26 cellular contexts compared by ENCODE assay signal in genomic region chr4:25991296-25991695, GRCh38.
DNase-seq lines count a peak whose midpoint lies in the region; ATAC-seq and TF ChIP-seq lines count a peak whose summit lies in the region.
"Had no signal": no experiment of that assay in that cellular context is flagged by ENCODE, and none has a peak within 500 bp of the region (broad histone marks: within the 10 kb centered on the region; RNA-seq: fewer than 3 reads in every experiment).

No MANE protein-coding gene starts in this region.

- no peak overlapping the region for H2BK12ac ChIP-seq in neuronal stem cell (ENCODE audit: low read length)

- H2BK120ac ChIP-seq in neuronal stem cell (ENCODE audit: low read depth, low read length), result no peak overlapping the region

- TF ChIP-seq CTCF in brain (conservative IDR thresholded peaks at IDR 0.05) (no peak), thyroid gland (IDR thresholded peaks at IDR 0.05) (no peak)

- H3K9me3 ChIP-seq in neuronal stem cell (replicated peaks in 1 of 2; ENCODE audit: control insufficient read depth in 2 of 2, insufficient read depth in 1 of 2, low read depth in 1 of 2, low read length in 2 of 2) (no peaks in the 10 kb centered on the region), thyroid gland (no peaks in the 10 kb centered on the region)
- H3K9me3 ChIP-seq: BE2C, MG63, SJCRH30 had no signal

- H3K36me3 ChIP-seq in neuronal stem cell (replicated peaks in 1 of 2; ENCODE audit: control insufficient read depth in 2 of 2, insufficient read depth in 2 of 2, low read length in 2 of 2) (no peaks in the 10 kb centered on the region), thyroid gland (no peaks in the 10 kb centered on the region)
- H3K36me3 ChIP-seq: BE2C, MG63, SJCRH30 had no signal

- H3K27me3 Mint-ChIP-seq in activated CD8-positive, alpha-beta memory T cell treated with anti-CD3 and anti-CD28 coated beads, Interleukin-2, amount 10 ng/mL, durations not matched to agents 7 days and 5 days, result peaks cover 2% of the 10 kb centered on the region
- H3K27me3 Mint-ChIP-seq in brain, result peaks cover 5% of the 10 kb centered on the region

- no peak overlapping the region for H4K91ac ChIP-seq in neuronal stem cell (ENCODE audit: low read depth, low read length, poor library complexity)

- peaks cover 18% of the 10 kb centered on the region for H3K4me1 Mint-ChIP-seq in activated CD8-positive, alpha-beta memory T cell treated with anti-CD3 and anti-CD28 coated beads, Interleukin-2, amount 10 ng/mL, durations not matched to agents 7 days and 5 days
- peaks cover 61% of the 10 kb centered on the region for H3K4me1 Mint-ChIP-seq in brain

- H3K4me2 ChIP-seq in neuronal stem cell (ENCODE audit: insufficient read depth, low read length, poor library complexity, severe bottlenecking), result no peak overlapping the region

- H3K79me1 ChIP-seq in neuronal stem cell (ENCODE audit: low read depth, low read length), result no peaks in the 10 kb centered on the region

- no peak for ATAC-seq in activated CD8-positive, alpha-beta memory T cell treated with anti-CD3 and anti-CD28 coated beads, Interleukin-2, amount 10 ng/mL, durations not matched to agents 7 days and 5 days
- no peak for ATAC-seq in HG02763 (IDR thresholded peaks at IDR 0.05; ENCODE audit: unreplicated experiment)
- ATAC-seq: PC-3 had no signal

- H3K9me3 Mint-ChIP-seq in activated CD8-positive, alpha-beta memory T cell treated with anti-CD3 and anti-CD28 coated beads, Interleukin-2, amount 10 ng/mL, durations not matched to agents 7 days and 5 days (ENCODE audit: low read depth), result no peaks in the 10 kb centered on the region
- peaks cover 0 to 12% (median 8%) of the 10 kb centered on the region in 5 experiments for H3K9me3 Mint-ChIP-seq in brain
- H3K9me3 Mint-ChIP-seq: CD8-positive, alpha-beta memory T cell had no signal

- H3K4me1 ChIP-seq in neuronal stem cell (ENCODE audit: control insufficient read depth in 2 of 2, insufficient read depth in 1 of 2, low read depth in 1 of 2, low read length in 2 of 2) (peaks cover 0 to 7% of the 10 kb centered on the region in 2 donors), thyroid gland (peaks cover 0 to 5% of the 10 kb centered on the region in 2 donors)
- H3K4me1 ChIP-seq: BE2C had no signal

- H3K4me3 ChIP-seq in neuronal stem cell (ENCODE audit: low read length in 2 of 2) (no peak overlapping the region), thyroid gland (replicated peaks in 1 of 3) (no peak overlapping the region)
- H3K4me3 ChIP-seq: MG63, SJCRH30 had no signal

- no peak overlapping the region for H3K14ac ChIP-seq in neuronal stem cell (ENCODE audit: low read length)

- no peak overlapping the region for H3K27ac Mint-ChIP-seq in activated CD8-positive, alpha-beta memory T cell treated with anti-CD3 and anti-CD28 coated beads, Interleukin-2, amount 10 ng/mL, durations not matched to agents 7 days and 5 days
- peak overlapping the region in 4 of 5 experiments; percentile 5 to 84 (median 50) for H3K27ac Mint-ChIP-seq in brain
- H3K27ac Mint-ChIP-seq: CD8-positive, alpha-beta memory T cell had no signal

- no peak overlapping the region for H3K23ac ChIP-seq in neuronal stem cell (ENCODE audit: low read depth, low read length, poor library complexity)

- H2BK15ac ChIP-seq in neuronal stem cell (ENCODE audit: low read length), result no peak overlapping the region

- no peaks in the 10 kb centered on the region for H3K36me3 Mint-ChIP-seq in activated CD8-positive, alpha-beta memory T cell treated with anti-CD3 and anti-CD28 coated beads, Interleukin-2, amount 10 ng/mL, durations not matched to agents 7 days and 5 days
- H3K36me3 Mint-ChIP-seq in brain, result no peaks in the 10 kb centered on the region
- H3K36me3 Mint-ChIP-seq: CD14-positive monocyte; CD8-positive, alpha-beta memory T cell had no signal

- no peak overlapping the region for H3K9ac ChIP-seq in neuronal stem cell (ENCODE audit: low read depth, low read length, poor library complexity)

- no peak for TF ChIP-seq POLR2A in thyroid gland (IDR thresholded peaks at IDR 0.05)

- H4K8ac ChIP-seq in neuronal stem cell (ENCODE audit: low read depth, low read length), result no peak overlapping the region

- H3K4me3 Mint-ChIP-seq in activated CD8-positive, alpha-beta memory T cell treated with anti-CD3 and anti-CD28 coated beads, Interleukin-2, amount 10 ng/mL, durations not matched to agents 7 days and 5 days, result no peak overlapping the region
- no peak overlapping the region for H3K4me3 Mint-ChIP-seq in brain
- H3K4me3 Mint-ChIP-seq: CD14-positive monocyte; CD8-positive, alpha-beta memory T cell had no signal

- H2AK5ac ChIP-seq in neuronal stem cell (ENCODE audit: low read depth, low read length), result no peak overlapping the region

- H2BK5ac ChIP-seq in neuronal stem cell (ENCODE audit: low read length), result no peak overlapping the region

- intact Hi-C loops in thyroid gland (cut with DNase I), result no loop called here

- CTCF ChIA-PET in activated CD8-positive, alpha-beta memory T cell treated with anti-CD3 and anti-CD28 coated beads, Interleukin-2, amount 10 ng/mL, durations not matched to agents 7 days and 5 days (lab: Charles Lee), result interaction anchor here (0.6 kb wide), 1 partner anchor 61 kb away, joined by 3 read pairs; no protein-coding TSS in a partner anchor

- no peak overlapping the region for H3K4ac ChIP-seq in neuronal stem cell (ENCODE audit: low read length)

- no CpG with 5 or more reads among the region's 3 CpGs for WGBS in neuronal stem cell (ENCODE audit: extremely low coverage in 2 of 2, insufficient read length in 2 of 2, insufficient replicate concordance in 1 of 2), 2 donors
- 68 to 90% methylated on average over 3 of the region's 3 CpGs for WGBS in thyroid gland, 2 donors

- H3K18ac ChIP-seq in neuronal stem cell (ENCODE audit: low read length), result no peak overlapping the region

- no peak overlapping the region for H3K27ac ChIP-seq in neuronal stem cell (replicated peaks; ENCODE audit: low read length)
- H3K27ac ChIP-seq in thyroid gland, result no peak overlapping the region
- H3K27ac ChIP-seq: SJCRH30 had no signal

- H2AFZ ChIP-seq in neuronal stem cell (ENCODE audit: low read length), result no peak overlapping the region

- peaks cover 0 to 5% (median 0%) of the 10 kb centered on the region in 3 experiments for H3K27me3 ChIP-seq in neuronal stem cell (ENCODE audit: control insufficient read depth in 3 of 3, insufficient read depth in 3 of 3, low read depth in 1 of 3, low read length in 3 of 3)
- no peaks in the 10 kb centered on the region for H3K27me3 ChIP-seq in thyroid gland
- H3K27me3 ChIP-seq: BE2C, MG63, SJCRH30 had no signal

- DNase-seq in activated CD8-positive, alpha-beta memory T cell treated with anti-CD3 and anti-CD28 coated beads, Interleukin-2, amount 10 ng/mL, durations not matched to agents 7 days and 5 days, result peak; percentile 34
- no peak for DNase-seq in activated CD8-positive, alpha-beta memory T cell treated with anti-CD3 and anti-CD28 coated beads, Interleukin-2, amount 50 U/mL, for 4 hours
- DNase-seq in islet precursor cell (peak; percentile 47), putamen (ENCODE audit: low spot score) (peak; percentile 30), neuronal stem cell (ENCODE audit: low spot score) (no peak), thyroid gland (no peak)
- DNase-seq: 8988T; ACHN; BE2C; CD8-positive, alpha-beta memory T cell; DMS 273 treated with DMSO at 0.1 percent for 48 hours; DMS79; EL; GF-D8; KBM-7; MG63; NCI-H1694 treated with DMSO at 0.1 percent for 48 hours; NCI-H2081; NCI-H2171 treated with DMSO at 0.1 percent for 48 hours; NCI-H524; NCI-H774; PC-3; SJCRH30 had no signal

Comparison
In these comparisons a context has a peak if more than half of its experiments do, and no peak if none do; other contexts are left out.
1. DNase-seq: peak in activated CD8-positive, alpha-beta memory T cell treated with anti-CD3 and anti-CD28 coated beads, Interleukin-2, amount 10 ng/mL, durations not matched to agents 7 days and 5 days (single experiment), islet precursor cell (single experiment) and putamen (single experiment); none in activated CD8-positive, alpha-beta memory T cell treated with anti-CD3 and anti-CD28 coated beads, Interleukin-2, amount 50 U/mL, for 4 hours (single experiment), neuronal stem cell (single experiment) and thyroid gland (0 of 2).